ENCODE assay signal across 30 cellular contexts in the genomic region with DNA sequence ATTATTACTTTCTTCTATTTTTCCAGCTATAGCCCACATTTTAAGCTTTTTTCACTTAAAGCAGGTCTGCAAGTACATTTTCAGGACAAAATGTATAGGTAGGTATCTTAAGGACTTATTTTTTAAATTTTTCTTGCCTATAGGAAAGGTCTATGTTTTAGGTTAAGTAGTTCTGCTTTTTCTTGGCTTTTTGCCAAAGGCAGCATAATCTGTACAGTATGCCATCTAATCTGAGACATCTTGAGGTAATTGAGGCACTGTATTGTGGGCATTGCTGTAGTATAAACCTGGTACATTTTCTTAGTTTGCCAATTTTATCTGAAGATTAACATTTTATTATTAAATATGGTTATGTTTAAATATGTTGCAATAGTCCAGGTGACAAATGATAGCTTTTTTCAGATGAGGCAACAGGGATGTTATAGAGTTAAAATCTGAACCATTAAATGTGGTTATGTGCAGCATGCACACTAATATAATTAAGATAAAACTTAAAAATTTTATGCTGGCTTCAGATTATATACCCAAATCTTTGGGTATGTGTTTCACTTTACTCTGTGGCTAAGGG. TPM values are rescaled to one million over a fixed set of nuclear protein-coding genes. Genes with fewer than 3 reads are reported as not detected.
A peak's percentile ranks its signal among the peaks of the same experiment; 100 is the strongest.
DNase-seq lines count a peak whose midpoint lies in the region; FAIRE-seq and TF ChIP-seq lines count a peak whose summit lies in the region.
"Had no signal": no experiment of that assay in that cellular context is flagged by ENCODE, and none has a peak within 500 bp of the region (broad histone marks: within the 10 kb centered on the region; RNA-seq: fewer than 3 reads in every experiment).

No MANE protein-coding gene starts in this region.

- no peaks in the 10 kb centered on the region for H3K27me3 ChIP-seq in GM23248 (replicated peaks; ENCODE audit: insufficient read depth)
- no peaks in the 10 kb centered on the region for H3K27me3 ChIP-seq in left ventricle myocardium inferior (ENCODE audit: low read depth)
- H3K27me3 ChIP-seq: heart left ventricle, right atrium auricular region, SJSA1 had no signal

- H3K27ac ChIP-seq in GM23248 (no peak overlapping the region), left ventricle myocardium inferior (replicated peaks) (no peak overlapping the region)
- H3K27ac ChIP-seq: coronary artery, heart left ventricle, HL-60, right atrium auricular region, SJSA1 had no signal

- H3K4me2 ChIP-seq in GM23248 (ENCODE audit: unreplicated experiment) = no peak overlapping the region
- H3K4me2 ChIP-seq: smooth muscle cell had no signal

- H3K9ac ChIP-seq in GM23248 = no peak overlapping the region

- no peaks in the 10 kb centered on the region; the same call in 1 of the 2 replicates for H4K20me1 ChIP-seq in GM23248 (ENCODE audit: insufficient read depth)

- H3K36me3 ChIP-seq in GM23248 (ENCODE audit: low read depth) (peaks cover 45% of the 10 kb centered on the region), left ventricle myocardium inferior (peaks cover 64% of the 10 kb centered on the region)

- no peak for FAIRE-seq in GM12891 (lab: Jason Lieb, UNC)
- FAIRE-seq: A204.1, GM12878, kidney, TTC549 had no signal

- in situ Hi-C loops in GM23248 (cut with MboI) = no loop called here

- intact Hi-C loops in left ventricle myocardium inferior (cut with micrococcal nuclease) = no loop called here

- DNase-seq in NCI-H748 (lab: John Stamatoyannopoulos, UW; ENCODE audit: unreplicated experiment) (peak; percentile 4), NCI-H748 treated with DMSO at 0.1 percent for 48 hours (lab: John Stamatoyannopoulos, UW) (no peak), GM23248 (peak; percentile 9), NB4 (ENCODE audit: low read depth) (peak; percentile 31), erythroblast (lab: John Stamatoyannopoulos, UW) (peak; percentile 8 to 24), GM12891 (ENCODE audit: insufficient read length, low spot score) (no peak), left ventricle myocardium inferior (no peak), nucleus accumbens (lab: John Stamatoyannopoulos, UW) (no peak)
- DNase-seq: activated CD4-positive, alpha-beta memory T cell treated with anti-CD3 and anti-CD28 coated beads for 36 hours; activated CD4-positive, CD25-positive, alpha-beta regulatory T cell treated with anti-CD3 and anti-CD28 coated beads, Interleukin-2, amount 50 U/mL, for 72 hours; activated naive CD4-positive, alpha-beta T cell; activated naive CD8-positive, alpha-beta T cell treated with anti-CD3 and anti-CD28 coated beads, Interleukin-2, amount 50 U/mL, for 24 hours; activated T-cell treated with anti-CD3 and anti-CD28 coated beads, Interleukin-2, amount 50 U/mL, for 72 hours; caudate nucleus; CD4-positive, alpha-beta T cell; effector memory CD4-positive, alpha-beta T cell; H7; heart left ventricle; kidney; NCI-H1105 treated with DMSO at 0.1 percent for 48 hours; NCI-H187 treated with DMSO at 0.1 percent for 48 hours; stimulated activated naive CD4-positive, alpha-beta T cell had no signal

- H3K4me1 ChIP-seq in GM23248 (ENCODE audit: insufficient read depth) = no peaks in the 10 kb centered on the region
- peaks cover 2% of the 10 kb centered on the region for H3K4me1 ChIP-seq in left ventricle myocardium inferior
- H3K4me1 ChIP-seq: right atrium auricular region, SJSA1 had no signal

- TF ChIP-seq POLR2A in NB4 (IDR thresholded peaks at IDR 0.05; ENCODE audit: extremely low read depth, insufficient read length) = no peak
- no peak for TF ChIP-seq POLR2A in erythroblast (IDR thresholded peaks at IDR 0.05; ENCODE audit: low read length)
- no peak for TF ChIP-seq POLR2A in GM12891 (IDR thresholded peaks at IDR 0.05; ENCODE audit: low read depth, low read length)

- H3K9me3 ChIP-seq in GM23248 (ENCODE audit: low read depth) (no peaks in the 10 kb centered on the region), left ventricle myocardium inferior (replicated peaks) (no peaks in the 10 kb centered on the region)
- H3K9me3 ChIP-seq: heart left ventricle, right atrium auricular region, SJSA1 had no signal

- H3K79me2 ChIP-seq in GM23248 (ENCODE audit: insufficient read depth) = peaks cover 54% of the 10 kb centered on the region

- no peak overlapping the region for H2AFZ ChIP-seq in GM23248

- TF ChIP-seq CTCF in NB4 (IDR thresholded peaks at IDR 0.05; ENCODE audit: low read depth, low read length) = no peak
- no peak for TF ChIP-seq CTCF in left ventricle myocardium inferior (IDR thresholded peaks at IDR 0.05; ENCODE audit: borderline replicate concordance)

- no peaks in the 10 kb centered on the region for H3K9me2 ChIP-seq in GM23248 (ENCODE audit: insufficient read depth)

- H3F3A ChIP-seq in GM23248 (ENCODE audit: insufficient read depth) = no peaks in the 10 kb centered on the region

- H3K4me3 ChIP-seq in GM23248 (no peak overlapping the region), NB4 (ENCODE audit: low read depth, low read length) (no peak overlapping the region), left ventricle myocardium inferior (no peak overlapping the region)
- H3K4me3 ChIP-seq: coronary artery, GM12878, heart left ventricle, right atrium auricular region, SJSA1, smooth muscle cell had no signal

TF ChIP-seq in GM12891, 5 proteins besides CTCF, POLR2A, EP300 and RAD21:
- TF ChIP-seq TAF1 (IDR thresholded peaks at IDR 0.05; ENCODE audit: low read depth, low read length) = no peak
- no peak for TF ChIP-seq POLR2AphosphoS5 (IDR thresholded peaks at IDR 0.05; ENCODE audit: low read depth, low read length)
- no peak for TF ChIP-seq SPI1 (IDR thresholded peaks at IDR 0.05; ENCODE audit: low read depth, low read length)
- no peak for TF ChIP-seq POU2F2 (IDR thresholded peaks at IDR 0.05; ENCODE audit: low read depth, low read length)
- TF ChIP-seq PAX5 (IDR thresholded peaks at IDR 0.05; ENCODE audit: insufficient read depth, low read length, severe bottlenecking) = no peak

RNA-seq across cellular contexts. Expression of a gene that starts 42.9 kb away (rescaled TPM):
- 16.5 and 16.7 TPM in 2 replicates for total RNA-seq in GM23248 (2014; rRNA removed; shearing (Covaris generic))
- 3.6 and 4.9 TPM in 2 replicates for polyA plus RNA-seq in GM23248 (2016; fragmentation: Nextera tagmentation; extraction: Ambion mirVana)
- 2.4 TPM for polyA plus RNA-seq in GM12891 (2012; ENCODE audit: low read depth, missing spikeins)
- 15.0 TPM for total RNA-seq in left ventricle myocardium inferior

Comparison
In these comparisons a context has a peak if more than half of its experiments do, and no peak if none do; other contexts are left out.
1. DNase-seq: peak in NCI-H748 (single experiment), GM23248 (single experiment), NB4 (single experiment) and erythroblast (2 of 2); none in NCI-H748 treated with DMSO at 0.1 percent for 48 hours (single experiment), GM12891 (single experiment), left ventricle myocardium inferior (single experiment) and nucleus accumbens (0 of 56).